ENCODE assay signal across 8 cellular contexts in genomic region chr18:62522178-62522509, GRCh38. TPM values are rescaled to one million over a fixed set of nuclear protein-coding genes. Genes with fewer than 3 reads are reported as not detected.
DNase-seq lines count a peak whose midpoint lies in the region; ATAC-seq and TF ChIP-seq lines count a peak whose summit lies in the region.

No MANE protein-coding gene starts in this region.

- H3K36me3 Mint-ChIP-seq in activated T-cell treated with anti-CD3 and anti-CD28 coated beads, Interleukin-2, amount 50 U/mL, for 24 hours (ENCODE audit: low read depth) = peaks cover 18% of the 10 kb centered on the region
- H3K36me3 Mint-ChIP-seq in glutamatergic neuron (ENCODE audit: unreplicated experiment) = no peaks in the 10 kb centered on the region

- TF ChIP-seq CTCF in SU-DHL-6 (IDR thresholded peaks at IDR 0.05; ENCODE audit: insufficient read depth, low read length, poor library complexity, severe bottlenecking) (no peak), glutamatergic neuron (IDR thresholded peaks at IDR 0.05; ENCODE audit: partially characterized antibody, unreplicated experiment) (no peak), gastrocnemius medialis (IDR thresholded peaks at IDR 0.05 in 4 of 5, conservative IDR thresholded peaks at IDR 0.05 in 1 of 5) (peak in 1 of 5 experiments; percentile 8)

- peak overlapping the region; percentile 76 for H3K9ac ChIP-seq in SU-DHL-6 (ENCODE audit: low read length)

- H3K27me3 Mint-ChIP-seq in activated T-cell treated with anti-CD3 and anti-CD28 coated beads, Interleukin-2, amount 50 U/mL, for 24 hours = no peaks in the 10 kb centered on the region
- H3K27me3 Mint-ChIP-seq in glutamatergic neuron (ENCODE audit: unreplicated experiment) = peaks cover 12% of the 10 kb centered on the region

- H3K4me1 ChIP-seq in gastrocnemius medialis = peaks cover 12 to 22% of the 10 kb centered on the region in 2 donors

- H2AFZ ChIP-seq in SU-DHL-6 (ENCODE audit: low read depth, low read length, severe bottlenecking) = peak overlapping the region; percentile 90

- no peak for DNase-seq in activated T-cell treated with anti-CD3 and anti-CD28 coated beads, Interleukin-2, amount 50 U/mL, for 24 hours
- DNase-seq in activated T-cell treated with anti-CD3 and anti-CD28 coated beads, Interleukin-2, amount 50 U/mL, for 1 hour = no peak
- DNase-seq in glutamatergic neuron (no peak), gastrocnemius medialis (no peak), activated gamma-delta T cell (lab: John Stamatoyannopoulos, UW) (no peak), medulla oblongata (ENCODE audit: extremely low spot score) (no peak)

- H3K27me3 ChIP-seq in SU-DHL-6 (ENCODE audit: low read length) (no peaks in the 10 kb centered on the region), gastrocnemius medialis (no peaks in the 10 kb centered on the region)

- no peaks in the 10 kb centered on the region for H3K9me3 Mint-ChIP-seq in activated T-cell treated with anti-CD3 and anti-CD28 coated beads, Interleukin-2, amount 50 U/mL, for 24 hours
- peaks cover 11% of the 10 kb centered on the region for H3K9me3 Mint-ChIP-seq in glutamatergic neuron (ENCODE audit: unreplicated experiment)

- H3K4me3 ChIP-seq in SU-DHL-6 (ENCODE audit: insufficient read depth, low read length, poor library complexity, severe bottlenecking) = peak overlapping the region; percentile 74
- peak overlapping the region; percentile 74 to 95 (median 75) for H3K4me3 ChIP-seq in gastrocnemius medialis

- intact Hi-C loops in gastrocnemius medialis (cut with DNase I; ENCODE audit: low total_unique reads) = loop anchor here (1.0 to 5.0 kb wide), 6 partner anchors 63 to 901 kb away; partner anchors contain the start of genes PHLPP1, PIGN, RELCH and VPS4B

- TF ChIP-seq POLR2A in gastrocnemius medialis (IDR thresholded peaks at IDR 0.05) = no peak

- peak overlapping the region; percentile 86 for H3K27ac Mint-ChIP-seq in activated T-cell treated with anti-CD3 and anti-CD28 coated beads, Interleukin-2, amount 50 U/mL, for 24 hours
- peak overlapping the region; percentile 69 for H3K27ac Mint-ChIP-seq in glutamatergic neuron (ENCODE audit: unreplicated experiment)

- no peaks in the 10 kb centered on the region for H3K9me3 ChIP-seq in SU-DHL-6 (ENCODE audit: insufficient read depth, low read length)
- no peaks in the 10 kb centered on the region for H3K9me3 ChIP-seq in gastrocnemius medialis

- H3K27ac ChIP-seq in SU-DHL-6 (ENCODE audit: low read depth, low read length) (peak overlapping the region; percentile 92), gastrocnemius medialis (peak overlapping the region; percentile 98 to 100 (median 99))

- H3F3A ChIP-seq in SU-DHL-6 (ENCODE audit: insufficient read depth) = peaks cover 31% of the 10 kb centered on the region

- H3K4me2 ChIP-seq in SU-DHL-6 (ENCODE audit: low read depth, low read length, poor library complexity, severe bottlenecking) = peak overlapping the region; percentile 77

- H4K20me1 ChIP-seq in SU-DHL-6 (ENCODE audit: low read depth, low read length) = no peaks in the 10 kb centered on the region

- H3K36me3 ChIP-seq in SU-DHL-6 (ENCODE audit: low read length) (no peaks in the 10 kb centered on the region), gastrocnemius medialis (no peaks in the 10 kb centered on the region)

- ATAC-seq in HG02970 (IDR thresholded peaks at IDR 0.05; ENCODE audit: low FRiP score, unreplicated experiment) (peak; percentile 5), gastrocnemius medialis (peak; percentile 12 to 13)

- peak overlapping the region; percentile 84 for H3K4me3 Mint-ChIP-seq in activated T-cell treated with anti-CD3 and anti-CD28 coated beads, Interleukin-2, amount 50 U/mL, for 24 hours
- peak overlapping the region; percentile 90 for H3K4me3 Mint-ChIP-seq in glutamatergic neuron (ENCODE audit: unreplicated experiment)

- in situ Hi-C loops in gastrocnemius medialis (cut with MboI; ENCODE audit: low sequenced_read_pairs in 4 of 4) = no loop called here

- peaks cover 32% of the 10 kb centered on the region for H3K79me2 ChIP-seq in SU-DHL-6 (ENCODE audit: insufficient read depth, low read length)

- no peaks in the 10 kb centered on the region for H3K9me2 ChIP-seq in SU-DHL-6 (replicated peaks; ENCODE audit: insufficient read depth, low read length)

- peaks cover 22% of the 10 kb centered on the region for H3K4me1 Mint-ChIP-seq in activated T-cell treated with anti-CD3 and anti-CD28 coated beads, Interleukin-2, amount 50 U/mL, for 24 hours (ENCODE audit: low read depth)
- H3K4me1 Mint-ChIP-seq in glutamatergic neuron (ENCODE audit: low read depth, unreplicated experiment) = peaks cover 20% of the 10 kb centered on the region

RNA-seq across cellular contexts. Expression of gene ZCCHC2, which starts 0.7 kb away (rescaled TPM):
- total RNA-seq in glutamatergic neuron (ENCODE audit: unreplicated experiment) (9.9 TPM), gastrocnemius medialis (10 to 100 TPM; 22.1 to 37.9 (median 32.0) TPM)
